Comparison of ENCODE assay signal across 27 cellular contexts in genomic region chr17:1300580-1300905, GRCh38. TPM values are rescaled to one million over a fixed set of nuclear protein-coding genes. Genes with fewer than 3 reads are reported as not detected.
DNase-seq lines count a peak whose midpoint lies in the region; ATAC-seq and TF ChIP-seq lines count a peak whose summit lies in the region.
"Had no signal": no experiment of that assay in that cellular context is flagged by ENCODE, and none has a peak within 500 bp of the region (broad histone marks: within the 10 kb centered on the region; RNA-seq: fewer than 3 reads in every experiment).

No MANE protein-coding gene starts in this region.

- no peaks in the 10 kb centered on the region for H3K36me3 Mint-ChIP-seq in nephron progenitor cell (ENCODE audit: low read depth)
- H3K36me3 Mint-ChIP-seq in MCF 10A (ENCODE audit: insufficient read depth, unreplicated experiment), result no peaks in the 10 kb centered on the region
- H3K36me3 Mint-ChIP-seq: CD8-positive, alpha-beta T cell had no signal

- intact Hi-C loops in left ventricle myocardium inferior (cut with micrococcal nuclease), result no loop called here
- intact Hi-C loops in MCF 10A (cut with micrococcal nuclease), result no loop called here

- H3K9me3 Mint-ChIP-seq in nephron progenitor cell (no peaks in the 10 kb centered on the region), MCF 10A (ENCODE audit: unreplicated experiment) (no peaks in the 10 kb centered on the region)
- H3K9me3 Mint-ChIP-seq: CD8-positive, alpha-beta T cell had no signal

- CTCF ChIA-PET in HEK293 (lab: Yijun Ruan, JAX) (no interaction called here), MCF 10A (lab: Yijun Ruan, JAX) (no interaction called here)

- H3K4me3 ChIP-seq in left ventricle myocardium inferior, result no peak overlapping the region
- H3K4me3 ChIP-seq in right atrium auricular region, result no peak overlapping the region
- H3K4me3 ChIP-seq in HEK293 (ENCODE audit: low read depth, low read length), result no peak overlapping the region
- peak overlapping the region in 1 of 5 donors; percentile 22 for H3K4me3 ChIP-seq in subcutaneous abdominal adipose tissue (ENCODE audit: low read depth in 1 of 5, low read length in 5 of 5)
- H3K4me3 ChIP-seq: SK-N-MC had no signal

- H3K9me3 ChIP-seq in left ventricle myocardium inferior (replicated peaks) (no peaks in the 10 kb centered on the region), right atrium auricular region (no peaks in the 10 kb centered on the region), HEK293 (ENCODE audit: control insufficient read depth, insufficient read depth, low read depth, low read length) (no peaks in the 10 kb centered on the region), subcutaneous abdominal adipose tissue (ENCODE audit: control insufficient read depth in 5 of 5, low read length in 5 of 5) (no peaks in the 10 kb centered on the region)
- H3K9me3 ChIP-seq: Caco-2 had no signal

- peak overlapping the region; percentile 42 for H3K27ac ChIP-seq in left ventricle myocardium inferior (replicated peaks)
- H3K27ac ChIP-seq in right atrium auricular region, result no peak overlapping the region
- no peak overlapping the region for H3K27ac ChIP-seq in HEK293 (ENCODE audit: extremely low read depth, low read depth, low read length)
- peak overlapping the region; percentile 72 for H3K27ac ChIP-seq in subcutaneous abdominal adipose tissue (ENCODE audit: low read depth, low read length)
- H3K27ac ChIP-seq: SK-N-MC had no signal

- no peak for TF ChIP-seq CTCF in left ventricle myocardium inferior (IDR thresholded peaks at IDR 0.05; ENCODE audit: borderline replicate concordance)
- TF ChIP-seq CTCF in right atrium auricular region (IDR thresholded peaks at IDR 0.05), result no peak
- TF ChIP-seq CTCF in HEK293 (tag by site-specific recombination; IDR thresholded peaks at IDR 0.05), result no peak
- no peak for TF ChIP-seq CTCF in nephron progenitor cell (IDR thresholded peaks at IDR 0.05)
- TF ChIP-seq CTCF in MCF 10A (IDR thresholded peaks at IDR 0.05; ENCODE audit: unreplicated experiment), result no peak

- no peak for ATAC-seq in GM21360 (IDR thresholded peaks at IDR 0.05; ENCODE audit: unreplicated experiment)
- ATAC-seq: CD8-positive, alpha-beta T cell had no signal

- no TSS peak for BruUV-seq in MCF 10A (replicated peaks; lab: Mats Ljungman, UMichigan)

- no peak overlapping the region for H3K9ac ChIP-seq in subcutaneous abdominal adipose tissue (ENCODE audit: low read length in 5 of 5)

- H3K27me3 ChIP-seq in left ventricle myocardium inferior (ENCODE audit: low read depth) (peaks cover 96% of the 10 kb centered on the region), right atrium auricular region (peaks cover 0 to 7% of the 10 kb centered on the region in 2 donors), subcutaneous abdominal adipose tissue (ENCODE audit: control insufficient read depth in 5 of 5, insufficient read depth in 4 of 5, low read length in 5 of 5) (peaks cover 0 to 21% (median 11%) of the 10 kb centered on the region in 5 donors)

- H3K27ac Mint-ChIP-seq in nephron progenitor cell, result peak overlapping the region; percentile 71
- H3K27ac Mint-ChIP-seq in MCF 10A (ENCODE audit: low read depth, unreplicated experiment), result no peak overlapping the region
- H3K27ac Mint-ChIP-seq: CD8-positive, alpha-beta T cell had no signal

- H3K36me3 ChIP-seq in left ventricle myocardium inferior (no peaks in the 10 kb centered on the region), right atrium auricular region (no peaks in the 10 kb centered on the region), HEK293 (ENCODE audit: control insufficient read depth in 2 of 2, insufficient read depth in 1 of 2, low read length in 2 of 2) (no peaks in the 10 kb centered on the region), subcutaneous abdominal adipose tissue (ENCODE audit: control insufficient read depth in 5 of 5, insufficient read depth in 5 of 5, low read length in 5 of 5) (peaks cover 0 to 36% (median 21%) of the 10 kb centered on the region in 5 donors)

- H3K4me1 Mint-ChIP-seq in nephron progenitor cell (peaks cover 51% of the 10 kb centered on the region), MCF 10A (ENCODE audit: insufficient read depth, unreplicated experiment) (no peaks in the 10 kb centered on the region)

- H3K4me3 Mint-ChIP-seq in nephron progenitor cell, result no peak overlapping the region
- no peak overlapping the region for H3K4me3 Mint-ChIP-seq in MCF 10A (ENCODE audit: unreplicated experiment)
- H3K4me3 Mint-ChIP-seq: CD8-positive, alpha-beta T cell had no signal

- H3K27me3 Mint-ChIP-seq in nephron progenitor cell (ENCODE audit: low read depth, poor library complexity) (peaks cover 36% of the 10 kb centered on the region), MCF 10A (ENCODE audit: insufficient read depth, unreplicated experiment) (peaks cover 13% of the 10 kb centered on the region)

- no peak for DNase-seq in left ventricle myocardium inferior
- no peak for DNase-seq in right atrium auricular region (ENCODE audit: low spot score)
- DNase-seq in nephron progenitor cell, result no peak
- DNase-seq in MCF 10A (ENCODE audit: unreplicated experiment), result no peak
- DNase-seq in NCI-H748 treated with DMSO at 0.1 percent for 48 hours (lab: John Stamatoyannopoulos, UW), result no peak
- DNase-seq: C1 segment of cervical spinal cord; Caco-2; CD8-positive, alpha-beta T cell; DMS 273 treated with DMSO at 0.1 percent for 48 hours; DMS79; GF-D8; KG1; MM.1S; NCI-H1417; NCI-H1694; NCI-H2029 treated with DMSO at 0.1 percent for 48 hours; NCI-H2227 treated with DMSO at 0.1 percent for 48 hours; NCI-H526 treated with DMSO at 0.1 percent for 48 hours; SIG-M5 had no signal

- H3K4me1 ChIP-seq in left ventricle myocardium inferior, result peaks cover 5% of the 10 kb centered on the region
- H3K4me1 ChIP-seq in right atrium auricular region, result no peaks in the 10 kb centered on the region
- no peaks in the 10 kb centered on the region for H3K4me1 ChIP-seq in HEK293 (ENCODE audit: control insufficient read depth, insufficient read depth, low read length)
- H3K4me1 ChIP-seq in subcutaneous abdominal adipose tissue (ENCODE audit: control insufficient read depth in 5 of 5, insufficient read depth in 5 of 5, low read length in 5 of 5), result peaks cover 0 to 57% (median 43%) of the 10 kb centered on the region in 5 donors

- POLR2A ChIA-PET in HEK293 (lab: Yijun Ruan, JAX), result no interaction called here
- POLR2A ChIA-PET in MCF 10A (lab: Yijun Ruan, JAX), result no interaction called here

TF ChIP-seq in HEK293, 187 proteins besides CTCF, POLR2A, EP300 and RAD21:
- TF ChIP-seq, protein P1, sequence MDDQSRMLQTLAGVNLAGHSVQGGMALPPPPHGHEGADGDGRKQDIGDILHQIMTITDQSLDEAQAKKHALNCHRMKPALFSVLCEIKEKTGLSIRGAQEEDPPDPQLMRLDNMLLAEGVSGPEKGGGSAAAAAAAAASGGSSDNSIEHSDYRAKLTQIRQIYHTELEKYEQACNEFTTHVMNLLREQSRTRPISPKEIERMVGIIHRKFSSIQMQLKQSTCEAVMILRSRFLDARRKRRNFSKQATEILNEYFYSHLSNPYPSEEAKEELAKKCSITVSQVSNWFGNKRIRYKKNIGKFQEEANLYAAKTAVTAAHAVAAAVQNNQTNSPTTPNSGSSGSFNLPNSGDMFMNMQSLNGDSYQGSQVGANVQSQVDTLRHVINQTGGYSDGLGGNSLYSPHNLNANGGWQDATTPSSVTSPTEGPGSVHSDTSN (CRISPR knock-in tag; IDR thresholded peaks at IDR 0.05), result no peak
- 0 out of 2 replicates have a peak, but pooled peaks have one; percentile 27 for TF ChIP-seq ZFP3 (tag by site-specific recombination; IDR thresholded peaks at IDR 0.05; ENCODE audit: low read depth)

RNA-seq across cellular contexts. Expression of gene TRARG1, which starts 21.1 kb away (rescaled TPM):
- total RNA-seq in left ventricle myocardium inferior (0.49 TPM), right atrium auricular region (1 to 10 TPM in 1 of 2 donors, under 1 TPM in 1; 0.48 to 4.2 TPM), MCF 10A (2022) (not detected in 2 replicates)
- total RNA-seq: A172; Caco-2; CD8-positive, alpha-beta T cell; H4; NCI-H460; OCI-LY7 had no signal

RNA-seq across cellular contexts. Expression of gene BHLHA9, which starts 30.3 kb away (rescaled TPM):
- total RNA-seq in left ventricle myocardium inferior, result not detected
- total RNA-seq in right atrium auricular region, result not detected
- not detected in 2 replicates for total RNA-seq in MCF 10A (2022)
- total RNA-seq: A172; Caco-2; CD8-positive, alpha-beta T cell; H4; NCI-H460; OCI-LY7 had no signal

Comparison
In these comparisons a context has a peak if more than half of its experiments do, and no peak if none do; other contexts are left out.
1. H3K27ac ChIP-seq: peak in left ventricle myocardium inferior (single experiment) and subcutaneous abdominal adipose tissue (single experiment); none in right atrium auricular region (0 of 2) and HEK293 (single experiment).